9 cellular contexts compared by ENCODE assay signal in genomic region chrX:16161173-16161572, GRCh38. TPM values are rescaled to one million over a fixed set of nuclear protein-coding genes. Genes with fewer than 3 reads are reported as not detected.
"Had no signal": no experiment of that assay in that cellular context is flagged by ENCODE, and none has a peak within 500 bp of the region (broad histone marks: within the 10 kb centered on the region; RNA-seq: fewer than 3 reads in every experiment).

No MANE protein-coding gene starts in this region.

RNA-seq across cellular contexts. Expression of gene MAGEB17, which starts 6.1 kb away (rescaled TPM):
- total RNA-seq: activated CD8-positive, alpha-beta T cell treated with anti-CD3 and anti-CD28 coated beads, Interleukin-2, amount 10 ng/mL, durations not matched to agents 7 days and 5 days; activated naive CD8-positive, alpha-beta T cell treated with anti-CD3 and anti-CD28 coated beads, Interleukin-2, amount 10 ng/mL, durations not matched to agents 7 days and 5 days; adrenal gland; bronchial epithelial cell; MCF 10A; Right ventricle myocardium superior; RPMI7951; SK-MEL-5; T-helper 17 cell had no signal

RNA-seq across cellular contexts. Expression of gene GRPR, which starts 37.8 kb away (rescaled TPM):
- total RNA-seq: activated CD8-positive, alpha-beta T cell treated with anti-CD3 and anti-CD28 coated beads, Interleukin-2, amount 10 ng/mL, durations not matched to agents 7 days and 5 days; activated naive CD8-positive, alpha-beta T cell treated with anti-CD3 and anti-CD28 coated beads, Interleukin-2, amount 10 ng/mL, durations not matched to agents 7 days and 5 days; bronchial epithelial cell; MCF 10A had no signal
